In the genomic region with DNA sequence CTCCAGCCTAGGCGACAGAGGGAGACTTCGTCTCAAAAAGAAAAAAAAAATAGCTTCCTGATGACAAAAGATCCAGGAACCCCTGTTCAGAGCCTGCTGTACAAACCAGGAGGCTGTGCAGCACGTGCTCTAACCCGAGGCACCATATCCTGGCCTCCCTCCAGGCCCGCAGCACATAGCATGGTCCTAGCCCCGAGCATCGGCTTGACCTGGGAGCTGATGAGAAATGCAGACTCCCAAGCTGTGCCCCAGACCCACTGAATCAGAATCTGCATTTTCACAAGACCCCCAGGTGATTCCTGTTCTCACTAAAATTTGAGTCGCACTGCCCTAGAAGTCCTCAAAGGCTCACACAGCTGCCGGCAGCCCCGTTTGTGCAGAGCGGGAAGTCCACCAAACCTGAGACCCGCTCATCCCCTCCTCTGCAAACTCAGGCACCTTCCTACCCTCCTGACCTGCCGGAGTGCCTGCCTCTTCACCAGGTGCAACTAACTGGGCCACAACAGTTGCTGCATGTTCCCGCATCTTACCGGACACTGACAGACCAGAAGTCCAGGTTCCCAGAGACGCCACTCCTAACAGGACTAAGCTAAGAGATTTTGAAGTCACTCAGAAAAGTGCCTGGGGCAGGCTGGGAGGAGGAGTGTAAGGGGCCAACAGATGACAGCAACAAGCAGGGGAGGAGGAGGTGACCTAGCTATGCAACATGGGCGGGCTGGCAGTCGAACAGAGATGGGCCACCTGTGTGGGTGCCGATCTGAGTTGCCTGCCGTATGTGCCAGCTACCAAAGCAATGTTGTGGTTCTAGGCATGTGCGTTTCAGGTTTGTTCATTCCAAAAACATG, we compare ENCODE assay signal across 18 cellular contexts. TPM values are rescaled to one million over a fixed set of nuclear protein-coding genes. Genes with fewer than 3 reads are reported as not detected.
DNase-seq lines count a peak whose midpoint lies in the region; ATAC-seq and TF ChIP-seq lines count a peak whose summit lies in the region.
"Had no signal": no experiment of that assay in that cellular context is flagged by ENCODE, and none has a peak within 500 bp of the region (broad histone marks: within the 10 kb centered on the region; RNA-seq: fewer than 3 reads in every experiment).

No MANE protein-coding gene starts in this region.

- no peaks in the 10 kb centered on the region for H3K27me3 ChIP-seq in BLaER1 treated with 17β-estradiol and CSF1 and Interleukin-3, amounts not matched to agents 10 nM and 100 nM
- H3K27me3 ChIP-seq in HL-60 (ENCODE audit: insufficient read depth, poor library complexity, severe bottlenecking) (no peaks in the 10 kb centered on the region), gastroesophageal sphincter (no peaks in the 10 kb centered on the region)

- no peaks in the 10 kb centered on the region for H3K36me3 ChIP-seq in BLaER1 treated with 17β-estradiol and CSF1 and Interleukin-3, amounts not matched to agents 10 nM and 100 nM
- H3K36me3 ChIP-seq in gastroesophageal sphincter: no peaks in the 10 kb centered on the region

- peak overlapping the region in 9 of 11 experiments; percentile 35 to 86 (median 72); a peak in 13 of 22 replicates for H3K4me2 ChIP-seq in BLaER1 treated with 17β-estradiol and CSF1 and Interleukin-3, amounts not matched to agents 10 nM and 100 nM
- H3K4me2 ChIP-seq: GM23338 had no signal

- peaks cover 10% of the 10 kb centered on the region for H3K4me1 Mint-ChIP-seq in osteocyte (ENCODE audit: unreplicated experiment)

- no peak for TF ChIP-seq EP300 in gastroesophageal sphincter (IDR thresholded peaks at IDR 0.05)

- DNase-seq in HL-60 (ENCODE audit: low read depth in 1 of 2, low spot score in 1 of 2): no peak
- peak; percentile 69 for DNase-seq in osteocyte (ENCODE audit: extremely low spot score, unreplicated experiment)
- DNase-seq in GM03348 (ENCODE audit: low spot score): no peak
- DNase-seq: activated CD4-positive, alpha-beta T cell treated with anti-CD3 and anti-CD28 coated beads for 48 hours; activated naive CD8-positive, alpha-beta T cell treated with anti-CD3 and anti-CD28 coated beads, Interleukin-2, amount 10 ng/mL, durations not matched to agents 7 days and 5 days; MM.1S; NCI-H146; NCI-H524; retina had no signal

- H3K27ac Mint-ChIP-seq in osteocyte (ENCODE audit: unreplicated experiment): no peak overlapping the region
- H3K27ac Mint-ChIP-seq: activated naive CD8-positive, alpha-beta T cell treated with anti-CD3 and anti-CD28 coated beads, Interleukin-2, amount 10 ng/mL, durations not matched to agents 7 days and 5 days; activated T-helper 1 cell treated with anti-CD3 and anti-CD28 coated beads, Interleukin-12 subunit alpha, Interleukin-12 subunit beta, Interleukin-2, Interleukin-4 antibody, amounts not matched to agents 30 ng/mL and 10 ng/mL and 1 ng/mL, durations not matched to agents 14 hours and 24 hours and 36 hours; GM23338; T-helper 1 cell treated with Interleukin-12 subunit alpha and Interleukin-12 subunit beta and Interleukin-4 antibody, amounts not matched to agents 30 μg/mL and 1 μg/mL, for 36 hours had no signal

- H3K27me3 Mint-ChIP-seq in osteocyte (ENCODE audit: unreplicated experiment): no peaks in the 10 kb centered on the region

- no peaks in the 10 kb centered on the region for H3K9me3 ChIP-seq in BLaER1 treated with 17β-estradiol and CSF1 and Interleukin-3, amounts not matched to agents 10 nM and 100 nM (replicated peaks in 1 of 11)
- H3K9me3 ChIP-seq in gastroesophageal sphincter: no peaks in the 10 kb centered on the region

- H3K4me1 ChIP-seq in BLaER1 treated with 17β-estradiol and CSF1 and Interleukin-3, amounts not matched to agents 10 nM and 100 nM: peaks cover 7 to 74% (median 53%) of the 10 kb centered on the region in 10 experiments
- H3K4me1 ChIP-seq in gastroesophageal sphincter: peaks cover 0 to 5% (median 0%) of the 10 kb centered on the region in 3 donors

- H3K36me3 Mint-ChIP-seq in osteocyte (ENCODE audit: unreplicated experiment): no peaks in the 10 kb centered on the region
- H3K36me3 Mint-ChIP-seq: activated naive CD8-positive, alpha-beta T cell treated with anti-CD3 and anti-CD28 coated beads, Interleukin-2, amount 10 ng/mL, durations not matched to agents 7 days and 5 days had no signal

- TF ChIP-seq CTCF in HL-60 (IDR thresholded peaks at IDR 0.05; ENCODE audit: insufficient read depth, low read length) (no peak), osteocyte (IDR thresholded peaks at IDR 0.05) (no peak), gastroesophageal sphincter (IDR thresholded peaks at IDR 0.05) (no peak)

- ATAC-seq in esophagus mucosa (peak; percentile 19), gastroesophageal sphincter (no peak), HG02981 (IDR thresholded peaks at IDR 0.05; ENCODE audit: unreplicated experiment) (no peak), HG02610 (IDR thresholded peaks at IDR 0.05; ENCODE audit: unreplicated experiment) (no peak)
- ATAC-seq: GM23338 had no signal

- no peak for TF ChIP-seq POLR2A in gastroesophageal sphincter (IDR thresholded peaks at IDR 0.05)

- no peak overlapping the region; a peak in 1 of 22 replicates for H3K27ac ChIP-seq in BLaER1 treated with 17β-estradiol and CSF1 and Interleukin-3, amounts not matched to agents 10 nM and 100 nM
- peak overlapping the region; percentile 40; the same call in 1 of the 2 replicates for H3K27ac ChIP-seq in HL-60 (replicated peaks)
- peak overlapping the region in 1 of 4 donors; percentile 32 for H3K27ac ChIP-seq in gastroesophageal sphincter
- H3K27ac ChIP-seq: C4-2B had no signal

- no peaks in the 10 kb centered on the region for H3K9me3 Mint-ChIP-seq in osteocyte (ENCODE audit: unreplicated experiment)
- H3K9me3 Mint-ChIP-seq: activated naive CD8-positive, alpha-beta T cell treated with anti-CD3 and anti-CD28 coated beads, Interleukin-2, amount 10 ng/mL, durations not matched to agents 7 days and 5 days; activated T-helper 1 cell treated with anti-CD3 and anti-CD28 coated beads, Interleukin-12 subunit alpha, Interleukin-12 subunit beta, Interleukin-2, Interleukin-4 antibody, amounts not matched to agents 30 ng/mL and 10 ng/mL and 1 ng/mL, durations not matched to agents 14 hours and 24 hours and 36 hours; GM23338; T-helper 1 cell treated with Interleukin-12 subunit alpha and Interleukin-12 subunit beta and Interleukin-4 antibody, amounts not matched to agents 30 μg/mL and 1 μg/mL, for 36 hours had no signal

- H4K20me1 ChIP-seq in BLaER1 treated with 17β-estradiol and CSF1 and Interleukin-3, amounts not matched to agents 10 nM and 100 nM: no peaks in the 10 kb centered on the region

- WGBS in gastroesophageal sphincter (ENCODE audit: low coverage in 1 of 2), 2 donors: 77 to 98% methylated on average over 5 to 6 of the region's 21 CpGs

- H3K4me3 ChIP-seq in BLaER1 treated with 17β-estradiol and CSF1 and Interleukin-3, amounts not matched to agents 10 nM and 100 nM: no peak overlapping the region
- no peak overlapping the region for H3K4me3 ChIP-seq in HL-60 (replicated peaks; ENCODE audit: insufficient read depth, low read length)
- H3K4me3 ChIP-seq in gastroesophageal sphincter: no peak overlapping the region
- H3K4me3 ChIP-seq: GM23338 had no signal

- no peak overlapping the region for H3K9ac ChIP-seq in BLaER1 treated with 17β-estradiol and CSF1 and Interleukin-3, amounts not matched to agents 10 nM and 100 nM

- no peak overlapping the region for H3K4me3 Mint-ChIP-seq in osteocyte (ENCODE audit: unreplicated experiment)
- H3K4me3 Mint-ChIP-seq: activated naive CD8-positive, alpha-beta T cell treated with anti-CD3 and anti-CD28 coated beads, Interleukin-2, amount 10 ng/mL, durations not matched to agents 7 days and 5 days; activated T-helper 1 cell treated with anti-CD3 and anti-CD28 coated beads, Interleukin-12 subunit alpha, Interleukin-12 subunit beta, Interleukin-2, Interleukin-4 antibody, amounts not matched to agents 30 ng/mL and 10 ng/mL and 1 ng/mL, durations not matched to agents 14 hours and 24 hours and 36 hours; GM23338; T-helper 1 cell treated with Interleukin-12 subunit alpha and Interleukin-12 subunit beta and Interleukin-4 antibody, amounts not matched to agents 30 μg/mL and 1 μg/mL, for 36 hours had no signal

RNA-seq across cellular contexts. Expression of gene RIN3, which starts 24.0 kb away (rescaled TPM):
- total RNA-seq in esophagus mucosa: 5.4 TPM
- total RNA-seq in osteocyte: 26.7 and 31.3 TPM in 2 replicates
- total RNA-seq in gastroesophageal sphincter: 10 to 100 TPM; 13.5 to 22.2 (median 16.2) TPM
